In genomic region chr3:198080521-198081384, GRCh38 we compare ENCODE assay signal across 8 cellular contexts.
DNase-seq lines count a peak whose midpoint lies in the region; ATAC-seq and TF ChIP-seq lines count a peak whose summit lies in the region.

No MANE protein-coding gene starts in this region.

- peaks cover 6 to 11% of the 10 kb centered on the region in 2 donors for H3K4me1 ChIP-seq in mucosa of rectum (ENCODE audit: control insufficient read depth in 2 of 2, insufficient read depth in 2 of 2, low read length in 2 of 2)

- no peaks in the 10 kb centered on the region for H3K36me3 ChIP-seq in mucosa of rectum (ENCODE audit: control insufficient read depth in 2 of 2, insufficient read depth in 2 of 2, low read length in 2 of 2)

- peak overlapping the region; percentile 35 to 41 for H3K4me3 ChIP-seq in mucosa of rectum (ENCODE audit: low read length in 2 of 2)

- peak; percentile 65 for ATAC-seq in HG03097 (IDR thresholded peaks at IDR 0.05; ENCODE audit: low FRiP score, unreplicated experiment)

- H3K9me3 ChIP-seq in mucosa of rectum (ENCODE audit: control insufficient read depth in 2 of 2, low read length in 2 of 2): no peaks in the 10 kb centered on the region

- no peak overlapping the region for H3K9ac ChIP-seq in mucosa of rectum (ENCODE audit: low read depth in 1 of 2, low read length in 2 of 2)

- DNase-seq in NCI-H1436 (lab: John Stamatoyannopoulos, UW): peak; percentile 58
- DNase-seq in NCI-H1436 treated with DMSO at 0.1 percent for 48 hours (lab: John Stamatoyannopoulos, UW): no peak
- DNase-seq in NCI-H774 (lab: John Stamatoyannopoulos, UW): peak; percentile 89
- peak; percentile 76 for DNase-seq in activated CD8-positive, alpha-beta memory T cell treated with anti-CD3 and anti-CD28 coated beads, Interleukin-2, amount 50 U/mL, for 4 hours
- DNase-seq in erythroblast (lab: John Stamatoyannopoulos, UW): peak; percentile 83 to 87
- DNase-seq in stimulated activated CD8-positive, alpha-beta memory T cell treated with anti-CD3 and anti-CD28 coated beads, Interleukin-4, amount 100 ng/mL, for 1 hour (ENCODE audit: low read depth in 2 of 2, low spot score in 1 of 2): peak; percentile 38 to 53

- TF ChIP-seq POLR2A in erythroblast (IDR thresholded peaks at IDR 0.05; ENCODE audit: low read length): peak; percentile 58

- peaks cover 27 to 44% of the 10 kb centered on the region in 2 donors for H3K27me3 ChIP-seq in mucosa of rectum (ENCODE audit: control insufficient read depth in 2 of 2, insufficient read depth in 2 of 2, low read length in 2 of 2)

- H3K27ac ChIP-seq in mucosa of rectum (ENCODE audit: low read depth in 2 of 2, low read length in 2 of 2): no peak overlapping the region
